1 cellular context compared by ENCODE assay signal in genomic region chr11:83019888-83020579, GRCh38.
TF ChIP-seq lines count a peak whose summit lies in the region.

No MANE protein-coding gene starts in this region.

TF ChIP-seq in HCT116, 20 proteins besides CTCF, POLR2A, EP300 and RAD21 (continued from another document):
- TF ChIP-seq ZBTB33 (IDR thresholded peaks at IDR 0.05; ENCODE audit: extremely low read depth, insufficient replicate concordance, low read length): no peak
- TF ChIP-seq REST (IDR thresholded peaks at IDR 0.05; ENCODE audit: low read depth): no peak
- TF ChIP-seq TCF7L2 (IDR thresholded peaks at IDR 0.05; ENCODE audit: borderline replicate concordance, extremely low read depth, insufficient read depth, insufficient read length): no peak
- TF ChIP-seq SRF (IDR thresholded peaks at IDR 0.05; ENCODE audit: low read depth): no peak
- TF ChIP-seq SP1 (IDR thresholded peaks at IDR 0.05; ENCODE audit: low read depth): no peak
- no peak for TF ChIP-seq EGR1 (IDR thresholded peaks at IDR 0.05; ENCODE audit: low read depth)
- TF ChIP-seq SIN3A (IDR thresholded peaks at IDR 0.05; ENCODE audit: low read depth): no peak
- no peak for TF ChIP-seq ZFX (IDR thresholded peaks at IDR 0.05)
- TF ChIP-seq MAX (IDR thresholded peaks at IDR 0.05): no peak
